Comparison of ENCODE assay signal across 1 cellular context in genomic region chrX:108390976-108391717, GRCh38.
TF ChIP-seq lines count a peak whose summit lies in the region.

No MANE protein-coding gene starts in this region.

TF ChIP-seq in H1, 55 proteins besides CTCF, POLR2A, EP300 and RAD21:
- TF ChIP-seq ASH2L (IDR thresholded peaks at IDR 0.05; ENCODE audit: low read length) = peak; percentile 56
